ENCODE assay signal across 10 cellular contexts in the genomic region with DNA sequence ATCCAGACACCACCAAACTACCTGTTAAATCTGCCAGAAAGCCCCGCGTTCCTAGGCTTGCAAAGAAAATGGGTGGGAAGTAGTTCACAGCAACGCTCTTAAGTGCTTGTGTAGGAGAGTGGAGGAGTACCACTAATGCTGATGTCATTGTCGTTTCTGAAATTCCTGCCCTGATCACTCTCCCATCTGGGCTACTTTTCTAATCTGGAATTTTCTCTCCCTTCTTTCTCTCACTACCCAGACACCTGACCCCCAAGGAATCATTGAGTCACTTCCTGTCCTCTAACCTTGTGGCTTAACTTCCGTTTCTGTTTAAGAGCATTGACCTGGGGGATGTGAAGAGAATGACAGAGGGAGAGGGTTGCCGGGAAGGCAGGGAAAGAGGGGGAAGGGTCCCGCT.
DNase-seq lines count a peak whose midpoint lies in the region; ATAC-seq and TF ChIP-seq lines count a peak whose summit lies in the region.
"Had no signal": no experiment of that assay in that cellular context is flagged by ENCODE, and none has a peak within 500 bp of the region (broad histone marks: within the 10 kb centered on the region; RNA-seq: fewer than 3 reads in every experiment).

No MANE protein-coding gene starts in this region.

- H3K4me1 Mint-ChIP-seq in brain = peaks cover 68% of the 10 kb centered on the region

- no peaks in the 10 kb centered on the region for H3K36me3 Mint-ChIP-seq in brain
- H3K36me3 Mint-ChIP-seq: immature natural killer cell had no signal

- peaks cover 0 to 2% (median 0%) of the 10 kb centered on the region in 5 experiments for H3K9me3 Mint-ChIP-seq in brain

- intact Hi-C loops in lower lobe of right lung (cut with DNase I) (no loop called here), posterior cingulate gyrus (cut with DNase I) (no loop called here)

- H3K27ac Mint-ChIP-seq in brain = peak overlapping the region in 3 of 5 experiments; percentile 0 to 48 (median 3)
- H3K27ac Mint-ChIP-seq: immature natural killer cell had no signal

- in situ Hi-C loops in ACHN (cut with HindIII; ENCODE audit: low pct_ligation_motif_present, low pct_unique_long_range_greater_than_20kb, low sequenced_read_pairs) = no loop called here

- DNase-seq in ACHN = peak; percentile 65
- DNase-seq in KG1 (lab: John Stamatoyannopoulos, UW) = peak; percentile 8
- no peak for DNase-seq in lower lobe of right lung
- no peak for DNase-seq in NCI-H524 (lab: John Stamatoyannopoulos, UW)
- DNase-seq in posterior cingulate gyrus = no peak
- DNase-seq in globus pallidus (ENCODE audit: low spot score) = no peak
- DNase-seq: immature natural killer cell, NCI-H526 had no signal

- no peak overlapping the region for H3K4me3 ChIP-seq in lower lobe of right lung

- no peaks in the 10 kb centered on the region for H3K27me3 Mint-ChIP-seq in brain

- TF ChIP-seq CTCF in brain (conservative IDR thresholded peaks at IDR 0.05) (no peak), lower lobe of right lung (IDR thresholded peaks at IDR 0.05) (no peak)

- no peak overlapping the region for H3K4me3 Mint-ChIP-seq in brain
- H3K4me3 Mint-ChIP-seq: immature natural killer cell had no signal

- H3K27me3 ChIP-seq in lower lobe of right lung (ENCODE audit: low read depth) = no peaks in the 10 kb centered on the region

- peak; percentile 52 to 85 for ATAC-seq in lower lobe of right lung
- no peak for ATAC-seq in GM21381 (IDR thresholded peaks at IDR 0.05; ENCODE audit: unreplicated experiment)

- H3K36me3 ChIP-seq in lower lobe of right lung = no peaks in the 10 kb centered on the region

- no peaks in the 10 kb centered on the region for H3K9me3 ChIP-seq in lower lobe of right lung

- peaks cover 43% of the 10 kb centered on the region for H3K4me1 ChIP-seq in lower lobe of right lung

- H3K27ac ChIP-seq in lower lobe of right lung = no peak overlapping the region

Comparison
In these comparisons a context has a peak if more than half of its experiments do, and no peak if none do; other contexts are left out.
1. DNase-seq: peak in ACHN (single experiment) and KG1 (single experiment); none in lower lobe of right lung (single experiment), NCI-H524 (0 of 2), posterior cingulate gyrus (0 of 10) and globus pallidus (single experiment).